Comparison of ENCODE assay signal across 11 cellular contexts in the genomic region with DNA sequence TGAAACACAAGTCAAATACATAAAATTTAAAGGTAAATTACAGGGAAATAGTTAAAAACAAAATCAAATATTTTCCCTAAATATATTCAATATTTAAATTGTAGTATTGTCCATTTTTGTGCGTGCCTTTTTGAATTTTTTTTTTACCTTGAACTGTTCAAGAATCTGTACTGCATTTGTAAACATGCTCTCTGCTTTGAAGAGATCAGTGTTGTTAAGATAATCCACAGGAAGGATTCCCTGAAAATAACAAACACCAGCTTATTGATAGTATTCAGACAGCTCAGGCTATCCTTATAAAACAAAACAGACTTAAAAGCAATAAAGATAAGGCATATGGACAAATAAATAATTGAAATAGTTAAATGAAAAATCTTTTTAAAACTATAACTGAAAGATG.
"Had no signal": no experiment of that assay in that cellular context is flagged by ENCODE, and none has a peak within 500 bp of the region (broad histone marks: within the 10 kb centered on the region; RNA-seq: fewer than 3 reads in every experiment).

No MANE protein-coding gene starts in this region.

- H3K4me3 ChIP-seq: GM23248, GM23338, HAP-1 had no signal

- H3K4me2 ChIP-seq: GM23338 had no signal

- FAIRE-seq: H1, H54 had no signal

- H3K9ac ChIP-seq: GM23248 had no signal

- H2AFZ ChIP-seq: GM23248, GM23338 had no signal

- H3K36me3 ChIP-seq: HAP-1 had no signal

- H3K9me3 ChIP-seq: HAP-1 had no signal

- H3K27ac ChIP-seq: GM23248 had no signal

- ATAC-seq: GM23338, HCT116 had no signal

- DNase-seq: GOT3, H7, H9, HCEC 1CT, HFFc6 had no signal
